24 cellular contexts compared by ENCODE assay signal in the genomic region with DNA sequence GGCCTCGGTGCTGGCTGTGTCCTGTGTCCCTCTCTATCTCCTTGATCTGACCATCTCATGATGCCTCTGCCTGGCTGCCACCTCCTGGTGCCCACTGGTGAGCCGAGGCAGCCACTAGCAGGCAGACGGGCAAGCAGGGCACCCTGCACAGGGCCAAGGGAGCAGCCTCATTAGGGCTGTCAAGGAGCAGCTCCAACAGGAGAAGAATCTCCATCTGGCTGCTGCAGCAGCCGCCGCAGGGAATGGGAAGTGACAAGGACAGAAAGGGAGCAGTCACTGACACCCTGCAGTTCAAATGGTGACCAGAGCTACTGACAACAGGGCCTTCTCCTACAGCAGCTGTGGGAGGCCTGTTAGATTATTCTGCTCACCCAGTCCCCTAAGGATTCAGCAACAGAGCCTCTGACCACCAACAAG. TPM values are rescaled to one million over a fixed set of nuclear protein-coding genes. Genes with fewer than 3 reads are reported as not detected.
A peak's percentile ranks its signal among the peaks of the same experiment; 100 is the strongest.
DNase-seq lines count a peak whose midpoint lies in the region; ATAC-seq and TF ChIP-seq lines count a peak whose summit lies in the region.
"Had no signal": no experiment of that assay in that cellular context is flagged by ENCODE, and none has a peak within 500 bp of the region (broad histone marks: within the 10 kb centered on the region; RNA-seq: fewer than 3 reads in every experiment).

No MANE protein-coding gene starts in this region.

- H3K27ac Mint-ChIP-seq in brain, result peak overlapping the region in 4 of 5 experiments; percentile 12 to 84 (median 41)
- no peak overlapping the region for H3K27ac Mint-ChIP-seq in activated T-cell treated with anti-CD3 and anti-CD28 coated beads, Interleukin-2, amount 50 U/mL, for 72 hours
- H3K27ac Mint-ChIP-seq: activated naive CD4-positive, alpha-beta T cell treated with anti-CD3 and anti-CD28 coated beads, Interleukin-2, amount 50 U/mL, for 24 hours; mesothelial cell of epicardium had no signal

- H3K4me3 ChIP-seq in right cardiac atrium (ENCODE audit: low read length) (no peak overlapping the region), psoas muscle (no peak overlapping the region)
- H3K4me3 ChIP-seq: dorsolateral prefrontal cortex, pancreas, sigmoid colon, tibial nerve had no signal

- ATAC-seq in right cardiac atrium (peak; percentile 17 to 51), psoas muscle (peak; percentile 8 to 34 (median 20)), HG02840 (IDR thresholded peaks at IDR 0.05; ENCODE audit: low FRiP score, unreplicated experiment) (no peak)
- no peak for ATAC-seq in activated T-cell treated with anti-CD3 and anti-CD28 coated beads, Interleukin-2, amount 50 U/mL, for 72 hours (replicated peaks in 1 of 2)
- ATAC-seq: left colon; naive thymus-derived CD8-positive, alpha-beta T cell; pancreas had no signal

- no peak for TF ChIP-seq CTCF in brain (conservative IDR thresholded peaks at IDR 0.05)
- TF ChIP-seq CTCF in psoas muscle (IDR thresholded peaks at IDR 0.05), result no peak

- H3K27ac ChIP-seq in right cardiac atrium (ENCODE audit: low read length), result peak overlapping the region; percentile 37
- H3K27ac ChIP-seq in psoas muscle, result peak overlapping the region; percentile 41
- H3K27ac ChIP-seq: dorsolateral prefrontal cortex, pancreas, sigmoid colon, tibial nerve, VCaP had no signal

- intact Hi-C loops in right cardiac atrium (cut with DNase I) (no loop called here), psoas muscle (cut with DNase I) (loop anchor here in 1 of 2 donors (5.0 kb wide), 1 partner anchor 54 kb away; no protein-coding TSS in a partner anchor)

- H3K9me3 ChIP-seq in right cardiac atrium (ENCODE audit: control insufficient read depth, low read length), result no peaks in the 10 kb centered on the region
- H3K9me3 ChIP-seq in psoas muscle, result no peaks in the 10 kb centered on the region
- H3K9me3 ChIP-seq: pancreas had no signal

- H3K27me3 ChIP-seq in right cardiac atrium (ENCODE audit: control insufficient read depth, insufficient read depth) (no peaks in the 10 kb centered on the region), psoas muscle (ENCODE audit: insufficient read depth in 3 of 3, low read length in 2 of 3) (no peaks in the 10 kb centered on the region)
- H3K27me3 ChIP-seq: dorsolateral prefrontal cortex, pancreas, sigmoid colon, tibial nerve had no signal

- in situ Hi-C loops in G401 (cut with HindIII; ENCODE audit: low sequenced_read_pairs), result no loop called here

- 50% methylated on average over 5 of the region's 5 CpGs for WGBS in right cardiac atrium
- 39 to 43% (median 40%) methylated on average over 5 of the region's 5 CpGs for WGBS in psoas muscle, 3 donors

- DNase-seq in G401 (ENCODE audit: low spot score), result peak; percentile 12
- peak in 2 of 3 donors; percentile 56 to 75 for DNase-seq in right cardiac atrium
- no peak for DNase-seq in psoas muscle
- DNase-seq in activated CD8-positive, alpha-beta memory T cell treated with anti-CD3 and anti-CD28 coated beads for 24 hours, result no peak
- no peak for DNase-seq in activated T-cell treated with anti-CD3 and anti-CD28 coated beads, Interleukin-2, amount 50 U/mL, for 72 hours
- DNase-seq: activated CD4-positive, alpha-beta T cell treated with anti-CD3 and anti-CD28 coated beads, Interleukin-2, amount 50 U/mL, for 1 hour; caudate nucleus; CD8-positive, alpha-beta memory T cell; dorsolateral prefrontal cortex; GOT3; head of caudate nucleus; left colon; naive thymus-derived CD8-positive, alpha-beta T cell; NCI-H146; NCI-H510A treated with DMSO at 0.1 percent for 48 hours; pancreas; sigmoid colon had no signal

- H3K27me3 Mint-ChIP-seq in brain, result peaks cover 3% of the 10 kb centered on the region
- no peaks in the 10 kb centered on the region for H3K27me3 Mint-ChIP-seq in activated T-cell treated with anti-CD3 and anti-CD28 coated beads, Interleukin-2, amount 50 U/mL, for 72 hours (ENCODE audit: low read depth)
- H3K27me3 Mint-ChIP-seq: activated naive CD4-positive, alpha-beta T cell treated with anti-CD3 and anti-CD28 coated beads, Interleukin-2, amount 50 U/mL, for 24 hours; CD8-positive, alpha-beta memory T cell; naive thymus-derived CD8-positive, alpha-beta T cell had no signal

- H3K4me1 Mint-ChIP-seq in brain, result peaks cover 26% of the 10 kb centered on the region
- peaks cover 14% of the 10 kb centered on the region for H3K4me1 Mint-ChIP-seq in activated T-cell treated with anti-CD3 and anti-CD28 coated beads, Interleukin-2, amount 50 U/mL, for 72 hours (ENCODE audit: low read depth)
- H3K4me1 Mint-ChIP-seq: CD8-positive, alpha-beta memory T cell had no signal

- no peaks in the 10 kb centered on the region for H3K36me3 Mint-ChIP-seq in brain
- H3K36me3 Mint-ChIP-seq in activated T-cell treated with anti-CD3 and anti-CD28 coated beads, Interleukin-2, amount 50 U/mL, for 72 hours (ENCODE audit: insufficient read depth in 2 of 2), result peaks cover 3 to 6% of the 10 kb centered on the region in 2 donors
- H3K36me3 Mint-ChIP-seq: activated naive CD4-positive, alpha-beta T cell treated with anti-CD3 and anti-CD28 coated beads, Interleukin-2, amount 50 U/mL, for 24 hours had no signal

- no peaks in the 10 kb centered on the region for H3K4me1 ChIP-seq in right cardiac atrium (ENCODE audit: control insufficient read depth, insufficient read depth, low read length)
- H3K4me1 ChIP-seq in psoas muscle, result peaks cover 23% of the 10 kb centered on the region
- H3K4me1 ChIP-seq: pancreas had no signal

- H3K36me3 ChIP-seq in psoas muscle (ENCODE audit: insufficient read depth in 1 of 2, low read depth in 1 of 2), result no peaks in the 10 kb centered on the region
- H3K36me3 ChIP-seq: pancreas, sigmoid colon, tibial nerve had no signal

- H3K9me3 Mint-ChIP-seq in brain, result peaks cover 0 to 3% (median 0%) of the 10 kb centered on the region in 5 experiments
- H3K9me3 Mint-ChIP-seq in activated T-cell treated with anti-CD3 and anti-CD28 coated beads, Interleukin-2, amount 50 U/mL, for 72 hours, result peaks cover 0 to 5% of the 10 kb centered on the region in 2 donors
- H3K9me3 Mint-ChIP-seq: activated naive CD4-positive, alpha-beta T cell treated with anti-CD3 and anti-CD28 coated beads, Interleukin-2, amount 50 U/mL, for 24 hours had no signal

- H3K4me3 Mint-ChIP-seq in brain, result no peak overlapping the region
- H3K4me3 Mint-ChIP-seq in activated T-cell treated with anti-CD3 and anti-CD28 coated beads, Interleukin-2, amount 50 U/mL, for 72 hours, result no peak overlapping the region
- H3K4me3 Mint-ChIP-seq: activated naive CD4-positive, alpha-beta T cell treated with anti-CD3 and anti-CD28 coated beads, Interleukin-2, amount 50 U/mL, for 24 hours; CD8-positive, alpha-beta memory T cell; mesothelial cell of epicardium; naive thymus-derived CD8-positive, alpha-beta T cell had no signal

RNA-seq across cellular contexts. Expression of a gene that starts 32.6 kb away (rescaled TPM):
- total RNA-seq in G401 (2014; rRNA removed; shearing (Covaris generic)), result 0.07 and 0.37 TPM in 2 replicates
- not detected for polyA plus RNA-seq in brain (ENCODE audit: insufficient read depth, low read depth, low replicate concordance)
- total RNA-seq in right cardiac atrium, result 100 to 1,000 TPM; 145 to 271 (median 232) TPM
- polyA plus RNA-seq in right cardiac atrium, result 48.0 TPM
- total RNA-seq in psoas muscle, result 100 to 1,000 TPM in 1 of 4 donors, 10 to 100 TPM in 3; 53.8 to 108 (median 63.4) TPM
- polyA plus RNA-seq in psoas muscle, result 10 to 100 TPM in 2 of 3 donors, 1 to 10 TPM in 1; 9.6 to 34.1 (median 22.0) TPM
- 10 to 100 TPM; 12.7 to 18.5 TPM for total RNA-seq in activated T-cell treated with anti-CD3 and anti-CD28 coated beads, Interleukin-2, amount 50 U/mL, for 72 hours
- total RNA-seq: T-helper 2 cell treated with Interferon-gamma antibody and Interleukin-4, amounts not matched to agents 100 ng/mL and 5 ng/mL, for 36 hours had no signal
- polyA plus RNA-seq: naive thymus-derived CD8-positive, alpha-beta T cell had no signal

Comparison
In these comparisons a context has a peak if more than half of its experiments do, and no peak if none do; other contexts are left out.
1. DNase-seq: peak in G401 (single experiment) and right cardiac atrium (2 of 3); none in psoas muscle (0 of 2), activated CD8-positive, alpha-beta memory T cell treated with anti-CD3 and anti-CD28 coated beads for 24 hours (single experiment) and activated T-cell treated with anti-CD3 and anti-CD28 coated beads, Interleukin-2, amount 50 U/mL, for 72 hours (0 of 2).
2. ATAC-seq: peak in right cardiac atrium (2 of 2) and psoas muscle (4 of 4); none in HG02840 (single experiment) and activated T-cell treated with anti-CD3 and anti-CD28 coated beads, Interleukin-2, amount 50 U/mL, for 72 hours (0 of 2).